Comparison of ENCODE assay signal across 8 cellular contexts in genomic region chr22:40436460-40437431, GRCh38.
A peak's percentile ranks its signal among the peaks of the same experiment; 100 is the strongest.
DNase-seq lines count a peak whose midpoint lies in the region; ATAC-seq and TF ChIP-seq lines count a peak whose summit lies in the region.

No MANE protein-coding gene starts in this region.

- no peaks in the 10 kb centered on the region for H3K9me3 Mint-ChIP-seq in CD4-positive, alpha-beta T cell

- H3K4ac ChIP-seq in trophoblast cell (ENCODE audit: low read depth, low read length): peak overlapping the region; percentile 54

- ATAC-seq in CD4-positive, alpha-beta T cell (ENCODE audit: poor library complexity): peak; percentile 84
- ATAC-seq in GM18520 (IDR thresholded peaks at IDR 0.05; ENCODE audit: unreplicated experiment) (peak; percentile 36), HG03064 (IDR thresholded peaks at IDR 0.05; ENCODE audit: low read depth, unreplicated experiment) (peak; percentile 56)

- H3K23ac ChIP-seq in trophoblast cell (ENCODE audit: low read length): no peak overlapping the region

- no peak overlapping the region for H2BK120ac ChIP-seq in trophoblast cell (ENCODE audit: insufficient read depth, low read length, poor library complexity)

- POLR2A ChIA-PET in CD4-positive, alpha-beta T cell (lab: Charles Lee): interaction anchor here (0.5 to 3.1 kb wide), 16 partner anchors 12 to 393 kb away, joined by 3 to 17 read pairs (median 4); partner anchors contain the start of genes MRTFA and SGSM3

- H2BK12ac ChIP-seq in trophoblast cell (ENCODE audit: low read length): peak overlapping the region; percentile 19

- H3K27ac ChIP-seq in CD4-positive, alpha-beta T cell (ENCODE audit: low read depth, low read length): no peak overlapping the region
- H3K27ac ChIP-seq in trophoblast cell (ENCODE audit: low read depth, low read length): peak overlapping the region; percentile 17

- peak overlapping the region; percentile 23 for H3K4me3 Mint-ChIP-seq in CD4-positive, alpha-beta T cell

- H3K36me3 Mint-ChIP-seq in CD4-positive, alpha-beta T cell (ENCODE audit: low read depth): peaks cover 78% of the 10 kb centered on the region

- peaks cover 2 to 11% of the 10 kb centered on the region in 2 experiments for H3K4me1 ChIP-seq in trophoblast cell (ENCODE audit: control insufficient read depth in 1 of 2, insufficient read depth in 2 of 2, low read length in 2 of 2)

- DNase-seq in CD4-positive, alpha-beta T cell: peak in 1 of 10 experiments; percentile 20
- DNase-seq in NCI-H2227 treated with DMSO at 0.1 percent for 48 hours (lab: John Stamatoyannopoulos, UW) (peak; percentile 40), glomerular endothelial cell (ENCODE audit: extremely low read depth, low read depth, low spot score) (peak; percentile 41), trophoblast cell (peak in 1 of 2 donors; percentile 77), islet precursor cell (no peak)
- peak; percentile 48 to 53 for DNase-seq in activated T-cell treated with anti-CD3 and anti-CD28 coated beads, Interleukin-2, amount 50 U/mL, for 48 hours

- TF ChIP-seq CTCF in CD4-positive, alpha-beta T cell (IDR thresholded peaks at IDR 0.05): peak; percentile 85

- intact Hi-C loops in CD4-positive, alpha-beta T cell (cut with DNase I, micrococcal nuclease): loop anchor here (1.0 to 5.0 kb wide), 6 partner anchors 42 to 461 kb away; no protein-coding TSS in a partner anchor

- no peak overlapping the region for H3K14ac ChIP-seq in trophoblast cell (ENCODE audit: low read length)

- peak overlapping the region; percentile 78 for H3K27ac Mint-ChIP-seq in CD4-positive, alpha-beta T cell

- no peak overlapping the region for H4K12ac ChIP-seq in trophoblast cell (ENCODE audit: low read depth, low read length)

- H4K91ac ChIP-seq in trophoblast cell (ENCODE audit: low read depth, low read length): no peak overlapping the region

- H3K4me3 ChIP-seq in trophoblast cell (ENCODE audit: low read depth, low read length): no peak overlapping the region

- H3K36me3 ChIP-seq in trophoblast cell (ENCODE audit: control insufficient read depth in 1 of 2, insufficient read depth in 2 of 2, low read length in 2 of 2): peaks cover 12 to 18% of the 10 kb centered on the region in 2 experiments

- no peaks in the 10 kb centered on the region for H3K27me3 Mint-ChIP-seq in CD4-positive, alpha-beta T cell

- H2BK5ac ChIP-seq in trophoblast cell (ENCODE audit: low read depth, low read length, poor library complexity): no peak overlapping the region

- H2AK5ac ChIP-seq in trophoblast cell (ENCODE audit: low read length): no peak overlapping the region

- CTCF ChIA-PET in CD4-positive, alpha-beta T cell (lab: Charles Lee): interaction anchor here (0.5 to 4.2 kb wide), 33 partner anchors 9 to 1936 kb away, joined by 3 to 39 read pairs (median 5); partner anchors contain the start of gene MRTFA

- peaks cover 1% of the 10 kb centered on the region for H3K79me2 ChIP-seq in trophoblast cell (ENCODE audit: control insufficient read depth, insufficient read depth, low read length, poor library complexity)

- H3K9ac ChIP-seq in trophoblast cell (ENCODE audit: low read length): no peak overlapping the region

- no peaks in the 10 kb centered on the region for H3K9me3 ChIP-seq in CD4-positive, alpha-beta T cell (ENCODE audit: control insufficient read depth, low read length)
- no peaks in the 10 kb centered on the region for H3K9me3 ChIP-seq in trophoblast cell (ENCODE audit: insufficient read depth, low read depth, low read length)

- no peak overlapping the region for H3K4me2 ChIP-seq in trophoblast cell (ENCODE audit: low read length)

- WGBS in trophoblast cell (ENCODE audit: extremely low coverage, insufficient coverage, insufficient read length): no CpG with 5 or more reads among the region's 14 CpGs

- H4K8ac ChIP-seq in trophoblast cell (ENCODE audit: low read depth, low read length): peak overlapping the region; percentile 75

- H3K27me3 ChIP-seq in CD4-positive, alpha-beta T cell (ENCODE audit: control insufficient read depth, insufficient read depth, low read length): no peaks in the 10 kb centered on the region
- no peaks in the 10 kb centered on the region for H3K27me3 ChIP-seq in trophoblast cell (ENCODE audit: insufficient read depth, low read length)

- no peak overlapping the region for H3K18ac ChIP-seq in trophoblast cell (ENCODE audit: low read length)

- H2AFZ ChIP-seq in trophoblast cell (ENCODE audit: insufficient read depth, low read length, poor library complexity): peak overlapping the region; percentile 10

- H3K79me1 ChIP-seq in trophoblast cell (ENCODE audit: low read length): no peaks in the 10 kb centered on the region

- peaks cover 51% of the 10 kb centered on the region for H3K4me1 Mint-ChIP-seq in CD4-positive, alpha-beta T cell (ENCODE audit: low read depth)
